18 cellular contexts compared by ENCODE assay signal in genomic region chr16:88202207-88202745, GRCh38.
"Had no signal": no experiment of that assay in that cellular context is flagged by ENCODE, and none has a peak within 500 bp of the region (broad histone marks: within the 10 kb centered on the region; RNA-seq: fewer than 3 reads in every experiment).

No MANE protein-coding gene starts in this region.

- H3K4me3 ChIP-seq: colonic mucosa, mucosa of descending colon, ovary, smooth muscle cell, uterus had no signal

- H3K27me3 ChIP-seq: colonic mucosa, foreskin keratinocyte, ovary, uterus had no signal

- H3K4me2 ChIP-seq: smooth muscle cell had no signal

- H3K4me1 ChIP-seq: colonic mucosa, foreskin keratinocyte, uterus had no signal

- ATAC-seq: foreskin keratinocyte; left cardiac atrium; mucosa of descending colon; naive thymus-derived CD8-positive, alpha-beta T cell had no signal

- H3K36me3 ChIP-seq: colonic mucosa, ovary, uterus had no signal

- H3K9me3 ChIP-seq: colonic mucosa, mucosa of descending colon, ovary, uterus had no signal

- H3K27ac ChIP-seq: colonic mucosa, foreskin keratinocyte, ovary, uterus had no signal

- DNase-seq: colonic mucosa; effector CD4-positive, alpha-beta T cell; endodermal cell; erythroblast; foreskin keratinocyte; immature natural killer cell; kidney; left cardiac atrium; mammary epithelial cell; mucosa of descending colon; naive thymus-derived CD8-positive, alpha-beta T cell; right cardiac atrium; stimulated activated CD4-positive, alpha-beta T cell treated with anti-CD3 and anti-CD28 coated beads, Interleukin-2, amount 100 ng/mL, for 48 hours; stimulated activated naive CD4-positive, alpha-beta T cell treated with Interleukin-2 at 50 U/mL for 16 hours; trophoblast cell; uterus had no signal
